In the genomic region with DNA sequence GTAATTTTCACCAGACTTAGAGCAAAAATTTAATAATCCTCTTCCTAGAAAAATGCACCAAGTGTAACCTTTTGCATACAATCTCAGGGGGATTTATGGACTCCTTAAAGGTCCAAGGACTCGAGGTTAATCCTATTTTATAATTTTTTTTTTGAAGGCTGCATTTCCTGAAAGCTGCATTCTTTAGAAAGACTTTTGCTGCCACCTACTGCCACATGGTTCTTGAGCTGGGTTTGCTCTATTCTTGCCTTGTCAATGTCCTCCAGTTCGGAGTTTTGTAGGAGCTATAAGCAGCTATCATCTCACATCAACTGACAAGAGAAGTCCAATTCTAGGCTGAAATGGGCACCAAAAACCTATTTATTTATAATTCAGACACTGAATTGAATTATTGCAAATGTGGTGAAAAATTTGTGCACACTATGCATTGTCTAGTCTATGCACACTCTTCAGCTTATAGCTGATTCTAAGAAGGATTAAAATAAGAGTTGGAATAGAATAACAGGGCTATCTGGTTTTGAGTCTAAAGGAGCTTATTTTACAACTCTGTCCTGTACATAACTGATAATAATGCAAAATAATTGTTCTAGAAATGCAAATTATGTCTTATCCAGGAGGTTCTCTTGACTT, we compare ENCODE assay signal across 8 cellular contexts. TPM values are rescaled to one million over a fixed set of nuclear protein-coding genes. Genes with fewer than 3 reads are reported as not detected.
A peak's percentile ranks its signal among the peaks of the same experiment; 100 is the strongest.
DNase-seq lines count a peak whose midpoint lies in the region; ATAC-seq and TF ChIP-seq lines count a peak whose summit lies in the region.

No MANE protein-coding gene starts in this region.

- no peaks in the 10 kb centered on the region for H3K27me3 ChIP-seq in MG63
- no peaks in the 10 kb centered on the region for H3K27me3 ChIP-seq in naive thymus-derived CD4-positive, alpha-beta T cell (ENCODE audit: control insufficient read depth in 2 of 2, insufficient read depth in 2 of 2, low read length in 2 of 2)

- H3K4me3 ChIP-seq in MG63 (no peak overlapping the region), SK-N-MC (no peak overlapping the region), epithelial cell of proximal tubule (ENCODE audit: low read depth, low read length) (no peak overlapping the region)
- no peak overlapping the region for H3K4me3 ChIP-seq in naive thymus-derived CD4-positive, alpha-beta T cell (ENCODE audit: low read length)

- no peak overlapping the region for H3K9ac ChIP-seq in SK-N-MC (ENCODE audit: insufficient read length)

- POLR2A ChIA-PET in naive thymus-derived CD4-positive, alpha-beta T cell (lab: Charles Lee): interaction anchor here (0.6 kb wide), 1 partner anchor 887 kb away, joined by 3 read pairs; no protein-coding TSS in a partner anchor

- peaks cover 0 to 6% (median 0%) of the 10 kb centered on the region in 7 donors for H3K4me1 Mint-ChIP-seq in naive thymus-derived CD4-positive, alpha-beta T cell

- H3K9me3 Mint-ChIP-seq in naive thymus-derived CD4-positive, alpha-beta T cell: peaks cover 0 to 4% (median 0%) of the 10 kb centered on the region in 11 donors

- H3K36me3 Mint-ChIP-seq in naive thymus-derived CD4-positive, alpha-beta T cell: peaks cover 0 to 16% (median 3%) of the 10 kb centered on the region in 5 donors

- H3K27me3 Mint-ChIP-seq in naive thymus-derived CD4-positive, alpha-beta T cell: no peaks in the 10 kb centered on the region

- no peaks in the 10 kb centered on the region for H3K4me1 ChIP-seq in naive thymus-derived CD4-positive, alpha-beta T cell (ENCODE audit: control insufficient read depth in 2 of 2, insufficient read depth in 2 of 2, low read length in 2 of 2)

- no peaks in the 10 kb centered on the region for H3K36me3 ChIP-seq in MG63
- peaks cover 4% of the 10 kb centered on the region; the same call in 1 of the 2 replicates for H3K36me3 ChIP-seq in SK-N-MC (ENCODE audit: insufficient read depth, low read length)
- no peaks in the 10 kb centered on the region for H3K36me3 ChIP-seq in naive thymus-derived CD4-positive, alpha-beta T cell (ENCODE audit: control insufficient read depth in 2 of 3, insufficient read depth in 3 of 3, low read length in 3 of 3)

- CTCF ChIA-PET in naive thymus-derived CD4-positive, alpha-beta T cell (lab: Charles Lee): interaction anchor here (0.9 to 1.6 kb wide), 3 partner anchors 14 to 995 kb away, joined by 3 to 8 read pairs (median 3); no protein-coding TSS in a partner anchor

- H3K9me3 ChIP-seq in MG63 (no peaks in the 10 kb centered on the region; the same call in 1 of the 2 replicates), SK-N-MC (ENCODE audit: low read depth, low read length) (no peaks in the 10 kb centered on the region)
- H3K9me3 ChIP-seq in naive thymus-derived CD4-positive, alpha-beta T cell (ENCODE audit: control insufficient read depth in 2 of 3, low read length in 3 of 3): no peaks in the 10 kb centered on the region

- peak; percentile 47 for ATAC-seq in naive thymus-derived CD4-positive, alpha-beta T cell
- ATAC-seq in GM18858 (IDR thresholded peaks at IDR 0.05; ENCODE audit: unreplicated experiment): no peak

- intact Hi-C loops in naive thymus-derived CD4-positive, alpha-beta T cell (cut with micrococcal nuclease): loop anchor here (1.0 to 5.0 kb wide), 5 partner anchors 102 to 863 kb away; no protein-coding TSS in a partner anchor

- no peak overlapping the region for H3K27ac Mint-ChIP-seq in naive thymus-derived CD4-positive, alpha-beta T cell

- H3K27ac ChIP-seq in SK-N-MC: no peak overlapping the region
- H3K27ac ChIP-seq in naive thymus-derived CD4-positive, alpha-beta T cell (ENCODE audit: low read depth, low read length): no peak overlapping the region

- TF ChIP-seq CTCF in epithelial cell of proximal tubule (conservative IDR thresholded peaks at IDR 0.05; ENCODE audit: low read depth, low read length): peak; percentile 80

- H3K4me3 Mint-ChIP-seq in naive thymus-derived CD4-positive, alpha-beta T cell: no peak overlapping the region

- DNase-seq in activated CD4-positive, alpha-beta T cell treated with anti-CD3 and anti-CD28 coated beads for 48 hours: peak; percentile 22
- DNase-seq in activated CD4-positive, alpha-beta T cell treated with anti-CD3 and anti-CD28 coated beads, Interleukin-2, amount 50 U/mL, for 4 hours: no peak
- DNase-seq in MG63 (peak; percentile 14), SK-N-MC (ENCODE audit: low read depth, low spot score) (peak; percentile 24), epithelial cell of proximal tubule (ENCODE audit: low read depth) (no peak), foreskin melanocyte (no peak)
- DNase-seq in naive thymus-derived CD4-positive, alpha-beta T cell: peak in 3 of 9 donors; percentile 6 to 27 (median 12)

RNA-seq across cellular contexts. Expression of gene TRAF6, which starts 31.3 kb away (rescaled TPM):
- 6.1 and 6.7 TPM in 2 replicates for total RNA-seq in MG63 (2014; rRNA removed; shearing (Covaris generic); ENCODE audit: low replicate concordance)
- total RNA-seq in epithelial cell of proximal tubule: 7.5 and 9.8 TPM in 2 replicates
- 10 to 100 TPM; 14.7 to 22.2 (median 20.6) TPM for total RNA-seq in naive thymus-derived CD4-positive, alpha-beta T cell
- 1 to 10 TPM; 7.9 to 9.6 TPM for polyA plus RNA-seq in naive thymus-derived CD4-positive, alpha-beta T cell

Comparison
In these comparisons a context has a peak if more than half of its experiments do, and no peak if none do; other contexts are left out.
1. DNase-seq: peak in activated CD4-positive, alpha-beta T cell treated with anti-CD3 and anti-CD28 coated beads for 48 hours (single experiment), MG63 (single experiment) and SK-N-MC (single experiment); none in activated CD4-positive, alpha-beta T cell treated with anti-CD3 and anti-CD28 coated beads, Interleukin-2, amount 50 U/mL, for 4 hours (0 of 2), epithelial cell of proximal tubule (single experiment) and foreskin melanocyte (single experiment).